Comparison of ENCODE assay signal across 10 cellular contexts in genomic region chr7:144027070-144027469, GRCh38. TPM values are rescaled to one million over a fixed set of nuclear protein-coding genes. Genes with fewer than 3 reads are reported as not detected.
A peak's percentile ranks its signal among the peaks of the same experiment; 100 is the strongest.
DNase-seq lines count a peak whose midpoint lies in the region; ATAC-seq, FAIRE-seq and TF ChIP-seq lines count a peak whose summit lies in the region.
"Had no signal": no experiment of that assay in that cellular context is flagged by ENCODE, and none has a peak within 500 bp of the region (broad histone marks: within the 10 kb centered on the region; RNA-seq: fewer than 3 reads in every experiment).

No MANE protein-coding gene starts in this region.

- H3K27me3 ChIP-seq in H9 (ENCODE audit: insufficient read depth, low read length) (no peaks in the 10 kb centered on the region), keratinocyte (ENCODE audit: control insufficient read depth, extremely low read depth, insufficient read depth, low read length) (no peaks in the 10 kb centered on the region)

- no peak overlapping the region for H2BK15ac ChIP-seq in H9 (ENCODE audit: low read depth, low read length)

- H3K4me1 ChIP-seq in H9 (ENCODE audit: insufficient read depth, low read length) (no peaks in the 10 kb centered on the region), keratinocyte (ENCODE audit: control insufficient read depth, extremely low read depth, insufficient read depth, low read length) (no peaks in the 10 kb centered on the region)

- no peak overlapping the region for H4K5ac ChIP-seq in H9 (ENCODE audit: insufficient read length, low read depth, low read length)

- no peak overlapping the region for H4K91ac ChIP-seq in H9 (ENCODE audit: insufficient read length, low read depth, low read length)

- H3K23ac ChIP-seq in H9 (ENCODE audit: insufficient read length, low read depth, low read length) = no peak overlapping the region

- dilution Hi-C loops in keratinocyte (cut with MboI; ENCODE audit: extremely low pct_ligation_motif_present, low sequenced_read_pairs) = no loop called here

- no CpG with 5 or more reads among the region's 3 CpGs for WGBS in H9 (ENCODE audit: extremely low coverage, insufficient read length, low lambda C conversion rate)

- H3K4me3 Mint-ChIP-seq in H9 = no peak overlapping the region
- H3K4me3 Mint-ChIP-seq: memory B cell had no signal

- no peak overlapping the region for H3K27ac Mint-ChIP-seq in H9
- H3K27ac Mint-ChIP-seq: memory B cell had no signal

- H3K4me2 ChIP-seq in H9 (ENCODE audit: insufficient read depth, insufficient read length, low read length) (no peak overlapping the region), keratinocyte (ENCODE audit: control insufficient read depth, extremely low read depth, insufficient read depth, low read depth, low read length) (no peak overlapping the region)

- no peak overlapping the region for H2BK120ac ChIP-seq in H9 (ENCODE audit: low read depth, low read length, poor library complexity, severe bottlenecking)

- no peaks in the 10 kb centered on the region for H3K9me1 ChIP-seq in keratinocyte (ENCODE audit: control insufficient read depth, extremely low read depth, insufficient read depth, low read length)

- no peak overlapping the region for H3K9ac ChIP-seq in H9 (ENCODE audit: extremely low read depth, insufficient read length, low read length)
- no peak overlapping the region for H3K9ac ChIP-seq in keratinocyte (ENCODE audit: control insufficient read depth, extremely low read depth, insufficient read depth, low read length)

- H3K18ac ChIP-seq in H9 (ENCODE audit: insufficient read length, low read depth, low read length) = no peak overlapping the region

- ATAC-seq in GM18505 (IDR thresholded peaks at IDR 0.05; ENCODE audit: unreplicated experiment) = no peak

- no peaks in the 10 kb centered on the region for H3K36me3 Mint-ChIP-seq in H9 (ENCODE audit: insufficient read depth in 1 of 3, low read depth in 3 of 3)
- H3K36me3 Mint-ChIP-seq: memory B cell had no signal

- TF ChIP-seq POLR2A in GM18505 (IDR thresholded peaks at IDR 0.05; ENCODE audit: borderline replicate concordance, extremely low read depth, insufficient read depth, insufficient read length) = no peak

- H2BK12ac ChIP-seq in H9 (ENCODE audit: insufficient read length, low read depth, low read length) = no peak overlapping the region

- H4K20me1 ChIP-seq in H9 (ENCODE audit: control insufficient read depth, insufficient read depth, insufficient read length) = no peaks in the 10 kb centered on the region
- H4K20me1 ChIP-seq in keratinocyte (ENCODE audit: control insufficient read depth, extremely low read depth, insufficient read depth, low read length) = no peaks in the 10 kb centered on the region

- no peaks in the 10 kb centered on the region for H3K36me3 ChIP-seq in keratinocyte (ENCODE audit: control insufficient read depth in 2 of 2, extremely low read depth in 1 of 2, insufficient read depth in 2 of 2, low read length in 2 of 2)

- no peak overlapping the region for H3K4ac ChIP-seq in H9 (ENCODE audit: low read depth, low read length)

- no peak overlapping the region for H3K14ac ChIP-seq in H9 (ENCODE audit: insufficient read depth, low read length)

- no peak for DNase-seq in H9
- peak; percentile 11 for DNase-seq in amniotic stem cell (lab: John Stamatoyannopoulos, UW)
- DNase-seq in keratinocyte (ENCODE audit: low read depth, low spot score) = no peak
- DNase-seq in NCI-H345 treated with DMSO at 0.1 percent for 48 hours (lab: John Stamatoyannopoulos, UW; ENCODE audit: unreplicated experiment) = no peak
- no peak for DNase-seq in NCI-H2029 treated with DMSO at 0.1 percent for 48 hours (lab: John Stamatoyannopoulos, UW)
- DNase-seq in NOMO-1 treated with DMSO at 0.1 percent for 48 hours (lab: John Stamatoyannopoulos, UW; ENCODE audit: unreplicated experiment) = no peak

- no peaks in the 10 kb centered on the region for H3K79me2 ChIP-seq in H9 (ENCODE audit: insufficient read depth, low read length)
- H3K79me2 ChIP-seq in keratinocyte (ENCODE audit: control insufficient read depth, insufficient read depth, low read length) = no peaks in the 10 kb centered on the region

- no peak overlapping the region for H2AFZ ChIP-seq in H9 (ENCODE audit: low read length)
- H2AFZ ChIP-seq in keratinocyte (ENCODE audit: control insufficient read depth, low read length) = no peak overlapping the region

- no peak overlapping the region for H3K27ac ChIP-seq in 22Rv1
- no peak overlapping the region for H3K27ac ChIP-seq in H9 (ENCODE audit: insufficient read length, low read depth, low read length)
- no peak overlapping the region for H3K27ac ChIP-seq in keratinocyte (ENCODE audit: control insufficient read depth, insufficient read depth, low read length)

- no peaks in the 10 kb centered on the region for H3K9me3 ChIP-seq in H9 (ENCODE audit: control insufficient read depth, low read depth, low read length)
- no peaks in the 10 kb centered on the region for H3K9me3 ChIP-seq in keratinocyte (ENCODE audit: control insufficient read depth, low read depth, low read length)

- no peak overlapping the region for H3K4me3 ChIP-seq in keratinocyte (ENCODE audit: control insufficient read depth in 2 of 3, extremely low read depth in 1 of 3, insufficient read depth in 2 of 3, low read depth in 1 of 3, low read length in 3 of 3)

- peaks cover 4 to 5% of the 10 kb centered on the region in 2 experiments; a peak in 3 of 4 replicates for H3K4me1 Mint-ChIP-seq in H9
- H3K4me1 Mint-ChIP-seq: memory B cell had no signal

- no peaks in the 10 kb centered on the region for H3K27me3 Mint-ChIP-seq in H9 (ENCODE audit: low read depth)
- H3K27me3 Mint-ChIP-seq: memory B cell had no signal

- FAIRE-seq in keratinocyte (lab: Jason Lieb, UNC) = no peak

- H3T11ph ChIP-seq in H9 (ENCODE audit: low read length) = no peak overlapping the region

- H2BK20ac ChIP-seq in H9 (ENCODE audit: low read depth, low read length, poor library complexity, severe bottlenecking) = no peak overlapping the region

- H2BK5ac ChIP-seq in H9 (ENCODE audit: insufficient read length, low read length) = no peak overlapping the region

- no peaks in the 10 kb centered on the region for H3K79me1 ChIP-seq in H9 (ENCODE audit: insufficient read depth, low read depth, low read length, poor library complexity, severe bottlenecking)

- peak; percentile 74 for TF ChIP-seq CTCF in 22Rv1 (IDR thresholded peaks at IDR 0.05)
- peak; percentile 61 for TF ChIP-seq CTCF in H9 (conservative IDR thresholded peaks at IDR 0.05)
- peak in 2 of 3 experiments; percentile 18 for TF ChIP-seq CTCF in keratinocyte (optimal IDR thresholded peaks at IDR 0.05 in 1 of 3, IDR thresholded peaks at IDR 0.05 in 1 of 3, conservative IDR thresholded peaks at IDR 0.05 in 1 of 3; ENCODE audit: extremely low read depth in 1 of 3, insufficient read depth in 2 of 3, low read length in 3 of 3)

- no peak overlapping the region for H2AK5ac ChIP-seq in H9 (ENCODE audit: insufficient read length, low read length)

- H3K9me3 Mint-ChIP-seq in H9 = no peaks in the 10 kb centered on the region
- H3K9me3 Mint-ChIP-seq: memory B cell had no signal

- H4K8ac ChIP-seq in H9 (replicated peaks; ENCODE audit: insufficient read length, low read depth, low read length) = no peak overlapping the region

- no peak overlapping the region for H3K56ac ChIP-seq in H9 (ENCODE audit: insufficient read length, low read depth, low read length)

- H3K23me2 ChIP-seq in H9 (ENCODE audit: insufficient read length, low read depth, low read length, poor library complexity, severe bottlenecking) = no peaks in the 10 kb centered on the region

RNA-seq across cellular contexts. Expression of gene OR2A5, which starts 21.7 kb away (rescaled TPM):
- total RNA-seq in H9 (2021) = not detected in 2 replicates
- polyA plus RNA-seq in keratinocyte = not detected in 3 replicates
- polyA plus RNA-seq in keratinocyte (2011; ENCODE audit: low read depth) = not detected
- not detected in 2 replicates for polyA plus RNA-seq in keratinocyte (2011; cell fraction: cytosol; rRNA removed)
- not detected in 2 replicates for polyA plus RNA-seq in keratinocyte (2011; cell fraction: nucleus; rRNA removed)
- not detected in 2 replicates for polyA plus RNA-seq in keratinocyte (2012; ENCODE audit: low replicate concordance)
- not detected in 3 replicates for polyA minus RNA-seq in keratinocyte
- polyA minus RNA-seq in keratinocyte (2011; cell fraction: cytosol; rRNA and poly(A)+ RNA removed) = not detected
- polyA minus RNA-seq in keratinocyte (2011; cell fraction: nucleus; rRNA and poly(A)+ RNA removed) = not detected in 2 replicates
- total RNA-seq: activated CD8-positive, alpha-beta memory T cell treated with anti-CD3 and anti-CD28 coated beads for 36 hours had no signal

RNA-seq across cellular contexts. Expression of gene OR6B1, which starts 26.9 kb away (rescaled TPM):
- total RNA-seq in H9 (2021) = not detected in 2 replicates
- not detected in 3 replicates for polyA plus RNA-seq in keratinocyte
- polyA plus RNA-seq in keratinocyte (2011; ENCODE audit: low read depth) = not detected
- polyA plus RNA-seq in keratinocyte (2011; cell fraction: cytosol; rRNA removed) = not detected in 2 replicates
- polyA plus RNA-seq in keratinocyte (2011; cell fraction: nucleus; rRNA removed) = not detected in 2 replicates
- not detected in 2 replicates for polyA plus RNA-seq in keratinocyte (2012; ENCODE audit: low replicate concordance)
- polyA minus RNA-seq in keratinocyte = not detected in 3 replicates
- polyA minus RNA-seq in keratinocyte (2011; cell fraction: cytosol; rRNA and poly(A)+ RNA removed) = not detected
- not detected in 2 replicates for polyA minus RNA-seq in keratinocyte (2011; cell fraction: nucleus; rRNA and poly(A)+ RNA removed)
- total RNA-seq: activated CD8-positive, alpha-beta memory T cell treated with anti-CD3 and anti-CD28 coated beads for 36 hours had no signal

RNA-seq across cellular contexts. Expression of gene OR2A25, which starts 42.5 kb away (rescaled TPM):
- total RNA-seq in H9 (2021) = 0.13 TPM in 1 of 2 replicates, not detected in the other
- not detected in 3 replicates for polyA plus RNA-seq in keratinocyte
- polyA plus RNA-seq in keratinocyte (2011; ENCODE audit: low read depth) = not detected
- polyA plus RNA-seq in keratinocyte (2011; cell fraction: cytosol; rRNA removed) = not detected in 2 replicates
- polyA plus RNA-seq in keratinocyte (2011; cell fraction: nucleus; rRNA removed) = not detected in 2 replicates
- polyA plus RNA-seq in keratinocyte (2012; ENCODE audit: low replicate concordance) = not detected in 2 replicates
- not detected in 3 replicates for polyA minus RNA-seq in keratinocyte
- not detected for polyA minus RNA-seq in keratinocyte (2011; cell fraction: cytosol; rRNA and poly(A)+ RNA removed)
- not detected in 2 replicates for polyA minus RNA-seq in keratinocyte (2011; cell fraction: nucleus; rRNA and poly(A)+ RNA removed)
- total RNA-seq: activated CD8-positive, alpha-beta memory T cell treated with anti-CD3 and anti-CD28 coated beads for 36 hours had no signal

RNA-seq across cellular contexts. Expression of gene OR2A12, which starts 59.0 kb away (rescaled TPM):
- not detected in 2 replicates for total RNA-seq in H9 (2021)
- polyA plus RNA-seq in keratinocyte = not detected in 3 replicates
- not detected for polyA plus RNA-seq in keratinocyte (2011; ENCODE audit: low read depth)
- not detected in 2 replicates for polyA plus RNA-seq in keratinocyte (2011; cell fraction: cytosol; rRNA removed)
- polyA plus RNA-seq in keratinocyte (2011; cell fraction: nucleus; rRNA removed) = not detected in 2 replicates
- not detected in 2 replicates for polyA plus RNA-seq in keratinocyte (2012; ENCODE audit: low replicate concordance)
- polyA minus RNA-seq in keratinocyte = not detected in 3 replicates
- not detected for polyA minus RNA-seq in keratinocyte (2011; cell fraction: cytosol; rRNA and poly(A)+ RNA removed)
- polyA minus RNA-seq in keratinocyte (2011; cell fraction: nucleus; rRNA and poly(A)+ RNA removed) = not detected in 2 replicates
- total RNA-seq: activated CD8-positive, alpha-beta memory T cell treated with anti-CD3 and anti-CD28 coated beads for 36 hours had no signal

Comparison
In these comparisons a context has a peak if more than half of its experiments do, and no peak if none do; other contexts are left out.
1. CTCF ChIP-seq: peak in every context shown above with its lines; median percentile 74 in 22Rv1; 61 in H9; 18 in keratinocyte.